Comparison of ENCODE assay signal across 10 cellular contexts in genomic region chr2:57460875-57461274, GRCh38.
"Had no signal": no experiment of that assay in that cellular context is flagged by ENCODE, and none has a peak within 500 bp of the region (broad histone marks: within the 10 kb centered on the region; RNA-seq: fewer than 3 reads in every experiment).

No MANE protein-coding gene starts in this region.

- DNase-seq: activated CD4-positive, alpha-beta memory T cell treated with anti-CD3 and anti-CD28 coated beads for 36 hours; activated CD4-positive, alpha-beta T cell treated with anti-CD3 and anti-CD28 coated beads for 1 hour; activated effector memory CD4-positive, alpha-beta T cell treated with anti-CD3 and anti-CD28 coated beads, Interleukin-2, amount 50 U/mL, for 16 hours; activated T-cell treated with anti-CD3 and anti-CD28 coated beads, Interleukin-2, amount 50 U/mL, for 4 hours; anterior cingulate cortex; dorsolateral prefrontal cortex; left cardiac atrium; naive B cell; small intestine; uterus had no signal
